ENCODE assay signal across 1 cellular context in genomic region chr4:112321768-112322684, GRCh38.
TF ChIP-seq lines count a peak whose summit lies in the region.

No MANE protein-coding gene starts in this region.

TF ChIP-seq in GM12878, 131 proteins besides CTCF, POLR2A, EP300 and RAD21 (continued from another document):
- no peak for TF ChIP-seq NFXL1 (IDR thresholded peaks at IDR 0.05; ENCODE audit: borderline replicate concordance)
- TF ChIP-seq JUNB (IDR thresholded peaks at IDR 0.05), result no peak
- peak; percentile 34; the same call in 1 of the 2 replicates for TF ChIP-seq ZNF207 (IDR thresholded peaks at IDR 0.05; ENCODE audit: borderline replicate concordance)
- TF ChIP-seq PKNOX1 (IDR thresholded peaks at IDR 0.05), result peak; percentile 54; the same call in 1 of the 2 replicates
- peak; percentile 68 for TF ChIP-seq YY1 (IDR thresholded peaks at IDR 0.05; ENCODE audit: low read depth, low read length)
- TF ChIP-seq DPF2 (IDR thresholded peaks at IDR 0.05), result peak; percentile 74
- TF ChIP-seq ZNF687 (IDR thresholded peaks at IDR 0.05), result no peak
- peak; percentile 82; the same call in 1 of the 2 replicates for TF ChIP-seq SMC3 (IDR thresholded peaks at IDR 0.05; ENCODE audit: borderline replicate concordance, low read length)
- TF ChIP-seq ELK1 (IDR thresholded peaks at IDR 0.05; ENCODE audit: low read depth, low read length), result no peak
- TF ChIP-seq ZNF592 (IDR thresholded peaks at IDR 0.05), result no peak
- 0 out of 2 replicates have a peak, but pooled peaks have one; percentile 46 for TF ChIP-seq MEF2A (IDR thresholded peaks at IDR 0.05; ENCODE audit: insufficient read depth, low read depth, low read length)
- 0 out of 2 replicates have a peak, but pooled peaks have one; percentile 63 for TF ChIP-seq CBX5 (IDR thresholded peaks at IDR 0.05; ENCODE audit: low read depth)
- no peak for TF ChIP-seq IRF4 (IDR thresholded peaks at IDR 0.05; ENCODE audit: low read depth, low read length)
TF ChIP-seq in GM12878: peak in this region for 12.
